5 cellular contexts compared by ENCODE assay signal in the genomic region with DNA sequence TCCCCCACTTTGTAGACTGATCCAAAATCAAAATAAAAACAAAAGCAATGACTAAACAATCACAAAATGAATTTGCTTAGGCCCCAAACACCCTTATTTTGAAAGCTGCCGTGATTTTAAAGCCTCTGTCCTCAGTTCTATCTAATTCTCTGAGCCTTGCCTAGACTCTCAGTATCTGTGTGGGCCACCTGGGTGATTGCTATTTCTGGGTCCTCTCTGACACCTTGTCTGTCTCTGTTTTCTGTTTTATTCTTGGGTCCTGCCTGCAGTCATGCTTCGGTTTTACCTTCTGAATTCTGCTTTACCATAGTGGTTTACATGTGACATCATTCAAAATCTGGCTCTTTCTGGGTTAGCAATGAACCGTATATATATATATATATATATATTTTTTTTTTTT.
"Had no signal": no experiment of that assay in that cellular context is flagged by ENCODE, and none has a peak within 500 bp of the region (broad histone marks: within the 10 kb centered on the region; RNA-seq: fewer than 3 reads in every experiment).

No MANE protein-coding gene starts in this region.

- DNase-seq: IMR-90, KBM-7 had no signal

- H3K4me3 ChIP-seq: K562 had no signal

- ATAC-seq: HepG2, K562 had no signal

- H3K27ac ChIP-seq: HL-60 had no signal
